ENCODE assay signal across 20 cellular contexts in the genomic region with DNA sequence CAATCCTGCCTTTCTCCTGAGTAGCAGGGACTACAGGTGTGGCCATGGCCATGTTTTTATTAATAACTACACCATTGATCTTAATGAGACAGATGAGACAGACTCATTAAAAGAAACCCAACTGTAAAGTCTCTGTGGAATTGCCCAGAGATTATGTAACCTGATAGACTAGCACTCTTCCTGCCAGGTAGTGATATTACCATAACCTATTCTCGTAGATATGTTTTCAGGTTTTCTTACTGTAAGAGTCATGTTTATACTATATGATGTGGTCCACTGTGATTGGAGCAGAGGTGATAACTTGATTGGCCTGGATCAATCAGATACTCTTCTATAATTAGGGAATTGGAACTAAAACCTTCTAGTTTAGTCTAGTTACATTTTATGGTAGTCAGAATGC.
DNase-seq lines count a peak whose midpoint lies in the region; ATAC-seq and FAIRE-seq lines count a peak whose summit lies in the region.
"Had no signal": no experiment of that assay in that cellular context is flagged by ENCODE, and none has a peak within 500 bp of the region (broad histone marks: within the 10 kb centered on the region; RNA-seq: fewer than 3 reads in every experiment).

No MANE protein-coding gene starts in this region.

- H3K27ac Mint-ChIP-seq in activated T-helper 17 cell treated with anti-CD3 and anti-CD28 coated beads, Interleukin-2, amount 50 U/mL, for 72 hours, result no peak overlapping the region
- H3K27ac Mint-ChIP-seq: activated CD8-positive, alpha-beta T cell treated with anti-CD3 and anti-CD28 coated beads, Interleukin-2, amount 10 ng/mL, durations not matched to agents 7 days and 5 days had no signal

- peak; percentile 68 for FAIRE-seq in GM18507 (lab: Jason Lieb, UNC)
- FAIRE-seq: TTC549, urothelium cell line had no signal

- peaks cover 3% of the 10 kb centered on the region for H3K9me3 Mint-ChIP-seq in activated T-helper 17 cell treated with anti-CD3 and anti-CD28 coated beads, Interleukin-2, amount 50 U/mL, for 72 hours

- H3K9me3 ChIP-seq in BLaER1, result no peaks in the 10 kb centered on the region
- H3K9me3 ChIP-seq: neutrophil, sigmoid colon, SJSA1 had no signal

- H3K27ac ChIP-seq in BLaER1, result no peak overlapping the region
- H3K27ac ChIP-seq: coronary artery, KMS-11, sigmoid colon had no signal

- no peak for DNase-seq in GM18507 (ENCODE audit: extremely low spot score, insufficient read length, low read depth)
- DNase-seq in OCI-M1 (lab: John Stamatoyannopoulos, UW), result no peak
- no peak for DNase-seq in NCI-H2196 treated with DMSO at 0.1 percent for 48 hours (lab: John Stamatoyannopoulos, UW; ENCODE audit: unreplicated experiment)
- no peak for DNase-seq in NCI-H2227 treated with DMSO at 0.1 percent for 48 hours (lab: John Stamatoyannopoulos, UW)
- no peak for DNase-seq in HUDEP-2 (lab: John Stamatoyannopoulos, UW; ENCODE audit: unreplicated experiment in 76 of 76)
- DNase-seq: activated CD8-positive, alpha-beta T cell treated with anti-CD3 and anti-CD28 coated beads, Interleukin-2, amount 10 ng/mL, durations not matched to agents 7 days and 5 days; activated effector memory CD4-positive, alpha-beta T cell treated with Interleukin-2 at 50 U/mL for 16 hours; C1 segment of cervical spinal cord; DND-41; NCI-H1417 treated with DMSO at 0.1 percent for 48 hours; sigmoid colon had no signal

- no peak overlapping the region for H3K9ac ChIP-seq in BLaER1
- H3K9ac ChIP-seq: KMS-11 had no signal

- H3K4me3 Mint-ChIP-seq in activated T-helper 17 cell treated with anti-CD3 and anti-CD28 coated beads, Interleukin-2, amount 50 U/mL, for 72 hours, result no peak overlapping the region

- H3K27me3 Mint-ChIP-seq in activated T-helper 17 cell treated with anti-CD3 and anti-CD28 coated beads, Interleukin-2, amount 50 U/mL, for 72 hours, result no peaks in the 10 kb centered on the region

- peak overlapping the region; percentile 59 for H3K4me2 ChIP-seq in BLaER1

- no peaks in the 10 kb centered on the region for H3K36me3 Mint-ChIP-seq in activated T-helper 17 cell treated with anti-CD3 and anti-CD28 coated beads, Interleukin-2, amount 50 U/mL, for 72 hours (ENCODE audit: low read depth)

- no peaks in the 10 kb centered on the region for H4K20me1 ChIP-seq in BLaER1

- ATAC-seq in HG02885 (IDR thresholded peaks at IDR 0.05; ENCODE audit: poor library complexity, unreplicated experiment), result peak; percentile 37
- peak; percentile 39 for ATAC-seq in activated T-helper 17 cell treated with anti-CD3 and anti-CD28 coated beads, Interleukin-2, amount 50 U/mL, for 72 hours (replicated peaks)
- ATAC-seq: activated CD8-positive, alpha-beta T cell treated with anti-CD3 and anti-CD28 coated beads, Interleukin-2, amount 10 ng/mL, durations not matched to agents 7 days and 5 days had no signal

- no peaks in the 10 kb centered on the region for H3K27me3 ChIP-seq in BLaER1
- H3K27me3 ChIP-seq: neutrophil, sigmoid colon, SJSA1 had no signal

- H3K4me1 Mint-ChIP-seq in activated T-helper 17 cell treated with anti-CD3 and anti-CD28 coated beads, Interleukin-2, amount 50 U/mL, for 72 hours, result peaks cover 21% of the 10 kb centered on the region

- no peaks in the 10 kb centered on the region for H3K36me3 ChIP-seq in BLaER1
- H3K36me3 ChIP-seq: neutrophil, sigmoid colon, SJSA1 had no signal

- H3K4me3 ChIP-seq in BLaER1, result no peak overlapping the region
- H3K4me3 ChIP-seq: coronary artery, sigmoid colon, SJSA1 had no signal

- H3K4me1 ChIP-seq in BLaER1, result peaks cover 58% of the 10 kb centered on the region
